Comparison of ENCODE assay signal across 37 cellular contexts in the genomic region with DNA sequence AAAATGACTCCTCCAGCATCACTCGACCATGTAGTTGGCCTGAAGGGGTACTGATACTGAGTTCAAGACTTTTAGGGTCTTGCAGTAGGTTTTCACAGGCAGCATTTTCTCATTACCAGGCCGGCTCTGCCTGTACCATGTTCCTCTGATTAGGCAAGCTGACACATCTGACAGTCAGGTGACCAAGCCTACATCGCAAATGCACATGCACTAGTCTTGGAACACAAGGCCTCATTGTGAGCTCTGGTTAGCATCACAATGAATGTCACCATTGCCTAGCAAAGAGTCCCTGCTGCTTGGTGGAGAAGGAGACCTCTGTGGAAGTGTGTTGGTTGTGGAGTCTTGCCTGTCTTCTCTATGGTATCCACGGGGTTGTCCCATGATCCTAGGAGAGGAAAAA.
"Had no signal": no experiment of that assay in that cellular context is flagged by ENCODE, and none has a peak within 500 bp of the region (broad histone marks: within the 10 kb centered on the region; RNA-seq: fewer than 3 reads in every experiment).

No MANE protein-coding gene starts in this region.

- H3K36me3 Mint-ChIP-seq: activated CD4-positive, alpha-beta memory T cell treated with anti-CD3 and anti-CD28 coated beads for 36 hours; activated naive CD4-positive, alpha-beta T cell treated with anti-CD3 and anti-CD28 coated beads, Interleukin-2, amount 10 ng/mL, durations not matched to agents 7 days and 5 days; activated naive CD8-positive, alpha-beta T cell had no signal

- H3K4me1 Mint-ChIP-seq: activated B cell treated with CpG ODN at 0.5 μM for 24 hours; activated naive CD4-positive, alpha-beta T cell treated with anti-CD3 and anti-CD28 coated beads, Interleukin-2, amount 10 ng/mL, durations not matched to agents 7 days and 5 days; activated naive CD8-positive, alpha-beta T cell treated with anti-CD3 and anti-CD28 coated beads, Interleukin-2, amount 50 U/mL, for 24 hours had no signal

- H3K27ac Mint-ChIP-seq: activated B cell treated with CpG ODN at 0.5 μM for 24 hours; activated CD4-positive, alpha-beta memory T cell treated with anti-CD3 and anti-CD28 coated beads for 36 hours; activated naive CD4-positive, alpha-beta T cell treated with anti-CD3 and anti-CD28 coated beads, Interleukin-2, amount 10 ng/mL, durations not matched to agents 7 days and 5 days; activated naive CD8-positive, alpha-beta T cell; activated naive CD8-positive, alpha-beta T cell treated with anti-CD3 and anti-CD28 coated beads, Interleukin-2, amount 50 U/mL, for 24 hours had no signal

- H3K27me3 ChIP-seq: brain microvascular endothelial cell, cardiac muscle cell, Peyer's patch had no signal

- H3K9me3 ChIP-seq: Peyer's patch had no signal

- H3K27me3 Mint-ChIP-seq: activated B cell treated with CpG ODN at 0.5 μM for 24 hours; activated CD4-positive, alpha-beta memory T cell treated with anti-CD3 and anti-CD28 coated beads for 36 hours; activated naive CD4-positive, alpha-beta T cell treated with anti-CD3 and anti-CD28 coated beads, Interleukin-2, amount 10 ng/mL, durations not matched to agents 7 days and 5 days; activated naive CD8-positive, alpha-beta T cell; activated naive CD8-positive, alpha-beta T cell treated with anti-CD3 and anti-CD28 coated beads, Interleukin-2, amount 50 U/mL, for 24 hours had no signal

- H3K4me3 Mint-ChIP-seq: activated B cell treated with CpG ODN at 0.5 μM for 24 hours; activated CD4-positive, alpha-beta memory T cell treated with anti-CD3 and anti-CD28 coated beads for 36 hours; activated naive CD4-positive, alpha-beta T cell treated with anti-CD3 and anti-CD28 coated beads, Interleukin-2, amount 10 ng/mL, durations not matched to agents 7 days and 5 days; activated naive CD8-positive, alpha-beta T cell; activated naive CD8-positive, alpha-beta T cell treated with anti-CD3 and anti-CD28 coated beads, Interleukin-2, amount 50 U/mL, for 24 hours; activated T-cell treated with anti-CD3 and anti-CD28 coated beads, Interleukin-2, amount 50 U/mL, for 4 hours had no signal

- H3K4me1 ChIP-seq: Peyer's patch had no signal

- H3K36me3 ChIP-seq: brain microvascular endothelial cell, cardiac muscle cell, Peyer's patch had no signal

- DNase-seq: activated B cell treated with CpG ODN at 0.5 μM for 24 hours; activated CD4-positive, alpha-beta memory T cell treated with anti-CD3 and anti-CD28 coated beads for 36 hours; activated CD4-positive, alpha-beta T cell treated with anti-CD3 and anti-CD28 coated beads for 4 hours; activated CD4-positive, alpha-beta T cell treated with anti-CD3 and anti-CD28 coated beads, Interleukin-2, amount 50 U/mL, for 1 hour; activated CD4-positive, CD25-positive, alpha-beta regulatory T cell treated with anti-CD3 and anti-CD28 coated beads, Interleukin-2, amount 50 U/mL, for 72 hours; activated CD8-positive, alpha-beta memory T cell treated with anti-CD3 and anti-CD28 coated beads, Interleukin-2, amount 50 U/mL, for 4 hours; activated effector memory CD4-positive, alpha-beta T cell treated with Interleukin-2 at 50 U/mL for 16 hours; activated naive CD4-positive, alpha-beta T cell treated with anti-CD3 and anti-CD28 coated beads, Interleukin-2, amount 10 ng/mL, durations not matched to agents 7 days and 5 days; activated naive CD8-positive, alpha-beta T cell treated with anti-CD3 and anti-CD28 coated beads, Interleukin-2, amount 50 U/mL, for 24 hours; activated T-cell treated with anti-CD3 and anti-CD28 coated beads for 4 hours; activated T-cell treated with anti-CD3 and anti-CD28 coated beads, Interleukin-2, amount 50 U/mL, for 4 hours; aorta; brain microvascular endothelial cell; Karpas-422; KBM-7; NCI-H1105; NCI-H1417 treated with DMSO at 0.1 percent for 48 hours; NCI-H187 treated with DMSO at 0.1 percent for 48 hours; NCI-H2081; NCI-H2171 treated with DMSO at 0.1 percent for 48 hours; NCI-H2227 treated with DMSO at 0.1 percent for 48 hours; NCI-H446; NCI-H524; NCI-H69; PC-3; Peyer's patch; SIG-M5; SW 1271; T-helper 1 cell; T-helper 2 cell; T-helper 9 cell had no signal

- ATAC-seq: activated naive CD8-positive, alpha-beta T cell treated with anti-CD3 and anti-CD28 coated beads, Interleukin-2, amount 50 U/mL, for 24 hours; activated T-cell treated with anti-CD3 and anti-CD28 coated beads, Interleukin-2, amount 50 U/mL, for 4 hours; PC-3; Right ventricle myocardium inferior; SK-N-SH treated with all-trans-retinoic acid at 6 μM for 48 hours had no signal

- H3K4me3 ChIP-seq: cardiac muscle cell, Peyer's patch had no signal

- H3K27ac ChIP-seq: brain microvascular endothelial cell, cardiac muscle cell, Peyer's patch, RWPE1, VCaP had no signal

- H3K9me3 Mint-ChIP-seq: activated B cell treated with CpG ODN at 0.5 μM for 24 hours; activated CD4-positive, alpha-beta memory T cell treated with anti-CD3 and anti-CD28 coated beads for 36 hours; activated naive CD4-positive, alpha-beta T cell treated with anti-CD3 and anti-CD28 coated beads, Interleukin-2, amount 10 ng/mL, durations not matched to agents 7 days and 5 days; activated naive CD8-positive, alpha-beta T cell treated with anti-CD3 and anti-CD28 coated beads, Interleukin-2, amount 50 U/mL, for 24 hours; activated T-cell treated with anti-CD3 and anti-CD28 coated beads, Interleukin-2, amount 50 U/mL, for 4 hours had no signal
